23 cellular contexts compared by ENCODE assay signal in the genomic region with DNA sequence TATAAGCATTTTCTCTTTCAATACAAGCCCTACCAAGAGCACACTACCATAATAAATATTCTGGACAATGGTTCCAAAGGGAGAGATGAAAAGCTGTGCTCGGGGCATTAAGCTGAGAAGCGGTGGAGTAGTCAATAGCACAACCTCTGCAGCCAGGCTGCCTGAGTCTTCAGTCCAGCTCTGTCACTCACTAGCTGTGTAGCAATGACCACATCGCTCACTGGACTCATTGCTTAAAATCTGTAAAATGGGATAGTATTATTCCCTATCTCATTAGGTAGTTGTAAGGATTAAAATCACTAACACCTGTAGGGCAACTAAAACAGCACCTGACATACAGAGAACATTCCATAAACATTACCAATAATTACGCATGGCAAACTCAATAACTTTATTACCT.
DNase-seq lines count a peak whose midpoint lies in the region; ATAC-seq and TF ChIP-seq lines count a peak whose summit lies in the region.
"Had no signal": no experiment of that assay in that cellular context is flagged by ENCODE, and none has a peak within 500 bp of the region (broad histone marks: within the 10 kb centered on the region; RNA-seq: fewer than 3 reads in every experiment).

No MANE protein-coding gene starts in this region.

- no peak for ATAC-seq in effector memory CD8-positive, alpha-beta T cell (replicated peaks)
- ATAC-seq in stimulated activated naive CD8-positive, alpha-beta T cell treated with anti-CD3 and anti-CD28 coated beads, Interleukin-15, amount 100 ng/mL, for 72 hours = no peak
- ATAC-seq in GM18498 (IDR thresholded peaks at IDR 0.05; ENCODE audit: unreplicated experiment) = no peak
- ATAC-seq: body of pancreas had no signal

- H3K4me3 Mint-ChIP-seq in activated naive CD4-positive, alpha-beta T cell treated with anti-CD3 and anti-CD28 coated beads, Interleukin-2, amount 10 ng/mL, durations not matched to agents 7 days and 5 days = no peak overlapping the region
- H3K4me3 Mint-ChIP-seq in effector memory CD8-positive, alpha-beta T cell = no peak overlapping the region
- H3K4me3 Mint-ChIP-seq in stimulated activated naive CD8-positive, alpha-beta T cell treated with anti-CD3 and anti-CD28 coated beads, Interleukin-15, amount 100 ng/mL, for 72 hours = no peak overlapping the region
- no peak overlapping the region for H3K4me3 Mint-ChIP-seq in osteocyte (ENCODE audit: unreplicated experiment)
- H3K4me3 Mint-ChIP-seq: IgD-negative memory B cell had no signal

- CTCF ChIA-PET in activated naive CD4-positive, alpha-beta T cell treated with anti-CD3 and anti-CD28 coated beads, Interleukin-2, amount 10 ng/mL, durations not matched to agents 7 days and 5 days (lab: Charles Lee) = interaction anchor here (0.6 to 1.0 kb wide), 2 partner anchors 16 to 102 kb away, joined by 3 to 5 read pairs; no protein-coding TSS in a partner anchor

- peaks cover 78% of the 10 kb centered on the region for H3K4me1 Mint-ChIP-seq in activated naive CD4-positive, alpha-beta T cell treated with anti-CD3 and anti-CD28 coated beads, Interleukin-2, amount 10 ng/mL, durations not matched to agents 7 days and 5 days
- peaks cover 57 to 72% of the 10 kb centered on the region in 2 donors for H3K4me1 Mint-ChIP-seq in effector memory CD8-positive, alpha-beta T cell (ENCODE audit: low read depth in 2 of 2)
- H3K4me1 Mint-ChIP-seq in stimulated activated naive CD8-positive, alpha-beta T cell treated with anti-CD3 and anti-CD28 coated beads, Interleukin-15, amount 100 ng/mL, for 72 hours = peaks cover 89% of the 10 kb centered on the region
- H3K4me1 Mint-ChIP-seq in osteocyte (ENCODE audit: unreplicated experiment) = no peaks in the 10 kb centered on the region

- H3K9ac ChIP-seq in OCI-LY3 (ENCODE audit: low read length) = no peak overlapping the region
- H3K9ac ChIP-seq: BLaER1 had no signal

- peaks cover 100% of the 10 kb centered on the region for H3K79me2 ChIP-seq in OCI-LY3 (ENCODE audit: low read length)

- H3K27ac Mint-ChIP-seq in activated naive CD4-positive, alpha-beta T cell treated with anti-CD3 and anti-CD28 coated beads, Interleukin-2, amount 10 ng/mL, durations not matched to agents 7 days and 5 days = peak overlapping the region; percentile 31
- peak overlapping the region; percentile 72 to 99 for H3K27ac Mint-ChIP-seq in effector memory CD8-positive, alpha-beta T cell
- peak overlapping the region; percentile 45 to 93 for H3K27ac Mint-ChIP-seq in stimulated activated naive CD8-positive, alpha-beta T cell treated with anti-CD3 and anti-CD28 coated beads, Interleukin-15, amount 100 ng/mL, for 72 hours
- H3K27ac Mint-ChIP-seq in osteocyte (ENCODE audit: unreplicated experiment) = no peak overlapping the region

- H2AFZ ChIP-seq in OCI-LY3 (ENCODE audit: low read depth, low read length) = no peak overlapping the region

- no peak for TF ChIP-seq CTCF in OCI-LY3 (IDR thresholded peaks at IDR 0.05; ENCODE audit: low read depth, low read length)
- no peak for TF ChIP-seq CTCF in osteocyte (IDR thresholded peaks at IDR 0.05)

- no peak overlapping the region for H3K4me3 ChIP-seq in OCI-LY3 (ENCODE audit: low read length)
- H3K4me3 ChIP-seq: BLaER1, body of pancreas, Peyer's patch, stomach, tibial artery had no signal

- peaks cover 57% of the 10 kb centered on the region for H3K36me3 Mint-ChIP-seq in activated naive CD4-positive, alpha-beta T cell treated with anti-CD3 and anti-CD28 coated beads, Interleukin-2, amount 10 ng/mL, durations not matched to agents 7 days and 5 days
- H3K36me3 Mint-ChIP-seq in effector memory CD8-positive, alpha-beta T cell (ENCODE audit: insufficient read depth) = peaks cover 75% of the 10 kb centered on the region
- peaks cover 14% of the 10 kb centered on the region for H3K36me3 Mint-ChIP-seq in osteocyte (ENCODE audit: unreplicated experiment)

- H3K9me3 Mint-ChIP-seq in activated naive CD4-positive, alpha-beta T cell treated with anti-CD3 and anti-CD28 coated beads, Interleukin-2, amount 10 ng/mL, durations not matched to agents 7 days and 5 days = no peaks in the 10 kb centered on the region
- H3K9me3 Mint-ChIP-seq in effector memory CD8-positive, alpha-beta T cell = no peaks in the 10 kb centered on the region
- H3K9me3 Mint-ChIP-seq in stimulated activated naive CD8-positive, alpha-beta T cell treated with anti-CD3 and anti-CD28 coated beads, Interleukin-15, amount 100 ng/mL, for 72 hours = no peaks in the 10 kb centered on the region
- H3K9me3 Mint-ChIP-seq in osteocyte (ENCODE audit: unreplicated experiment) = no peaks in the 10 kb centered on the region
- H3K9me3 Mint-ChIP-seq: IgD-negative memory B cell had no signal

- no peaks in the 10 kb centered on the region for H3K27me3 Mint-ChIP-seq in activated naive CD4-positive, alpha-beta T cell treated with anti-CD3 and anti-CD28 coated beads, Interleukin-2, amount 10 ng/mL, durations not matched to agents 7 days and 5 days
- H3K27me3 Mint-ChIP-seq in effector memory CD8-positive, alpha-beta T cell = no peaks in the 10 kb centered on the region
- H3K27me3 Mint-ChIP-seq in stimulated activated naive CD8-positive, alpha-beta T cell treated with anti-CD3 and anti-CD28 coated beads, Interleukin-15, amount 100 ng/mL, for 72 hours = no peaks in the 10 kb centered on the region
- H3K27me3 Mint-ChIP-seq in osteocyte (ENCODE audit: unreplicated experiment) = no peaks in the 10 kb centered on the region
- H3K27me3 Mint-ChIP-seq: IgD-negative memory B cell had no signal

- no peak overlapping the region for H3K4me2 ChIP-seq in OCI-LY3 (ENCODE audit: low read length)
- H3K4me2 ChIP-seq: BLaER1 had no signal

- H3K4me1 ChIP-seq in OCI-LY3 (ENCODE audit: low read length) = peaks cover 74% of the 10 kb centered on the region

- H3K36me3 ChIP-seq in OCI-LY3 (replicated peaks; ENCODE audit: low read depth, low read length) = peaks cover 78% of the 10 kb centered on the region
- H3K36me3 ChIP-seq: Peyer's patch had no signal

- H3K27ac ChIP-seq in OCI-LY3 (ENCODE audit: low read length) = 0 out of 2 replicates have a peak overlapping the region, but pooled peaks have one; percentile 8
- H3K27ac ChIP-seq: BLaER1, body of pancreas, stomach, tibial artery had no signal

- H3K27me3 ChIP-seq in OCI-LY3 (ENCODE audit: low read depth, low read length) = no peaks in the 10 kb centered on the region
- H3K27me3 ChIP-seq: BLaER1, body of pancreas, Peyer's patch, stomach, tibial artery had no signal

- no peak for DNase-seq in activated naive CD4-positive, alpha-beta T cell treated with anti-CD3 and anti-CD28 coated beads, Interleukin-2, amount 10 ng/mL, durations not matched to agents 7 days and 5 days
- no peak for DNase-seq in activated naive CD4-positive, alpha-beta T cell treated with Interleukin-2 at 50 U/mL for 16 hours
- DNase-seq in effector memory CD8-positive, alpha-beta T cell = no peak
- no peak for DNase-seq in stimulated activated naive CD8-positive, alpha-beta T cell treated with anti-CD3 and anti-CD28 coated beads, Interleukin-15, amount 100 ng/mL, for 72 hours
- DNase-seq in osteocyte (ENCODE audit: extremely low spot score, unreplicated experiment) = no peak
- DNase-seq: body of pancreas, cerebellar nuclear complex, DMS79 treated with DMSO at 0.1 percent for 48 hours, GF-D8, HCEC 1CT, mesendoderm, NCI-H1105, NCI-H187 treated with DMSO at 0.1 percent for 48 hours, NCI-H526 treated with DMSO at 0.1 percent for 48 hours, nucleus accumbens, Peyer's patch, SIG-M5, stomach, tibial artery had no signal

- H4K20me1 ChIP-seq in OCI-LY3 (ENCODE audit: insufficient read depth, low read length) = peaks cover 100% of the 10 kb centered on the region

- H3K9me3 ChIP-seq in OCI-LY3 (ENCODE audit: insufficient read depth, low read length) = no peaks in the 10 kb centered on the region
- H3K9me3 ChIP-seq: BLaER1, body of pancreas, Peyer's patch, stomach, tibial artery had no signal
